12 cellular contexts compared by ENCODE assay signal in the genomic region with DNA sequence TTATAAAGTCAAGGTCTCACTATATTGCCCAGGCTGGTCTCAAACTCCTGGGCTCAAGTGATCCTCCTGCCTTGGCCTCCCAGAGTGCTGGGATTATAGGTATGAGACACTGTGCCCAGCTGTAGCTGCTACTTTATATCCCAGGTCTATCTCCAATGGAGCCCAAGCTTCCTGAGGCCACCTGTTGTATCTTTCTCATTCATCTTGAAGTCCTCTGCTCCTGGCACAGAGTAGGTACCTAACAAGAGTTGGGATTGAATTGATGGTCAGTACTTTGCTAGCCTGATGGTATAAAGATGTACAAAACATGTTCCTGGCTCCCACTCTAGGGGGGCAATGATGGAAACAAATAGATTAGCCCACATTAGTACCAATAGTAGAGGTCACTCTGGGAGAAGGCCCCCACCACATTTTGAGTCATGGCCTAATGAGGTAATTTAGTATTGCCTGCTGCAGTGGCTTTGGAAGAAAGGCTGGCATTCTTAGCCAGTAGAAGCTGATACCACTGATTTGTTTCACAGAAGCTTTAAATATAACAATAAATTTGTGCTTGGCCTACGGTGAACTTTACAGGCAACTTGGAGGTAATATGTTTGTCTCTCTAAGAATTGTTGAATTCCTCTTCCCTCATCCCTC. TPM values are rescaled to one million over a fixed set of nuclear protein-coding genes. Genes with fewer than 3 reads are reported as not detected.
DNase-seq lines count a peak whose midpoint lies in the region; ATAC-seq, FAIRE-seq and TF ChIP-seq lines count a peak whose summit lies in the region.
"Had no signal": no experiment of that assay in that cellular context is flagged by ENCODE, and none has a peak within 500 bp of the region (broad histone marks: within the 10 kb centered on the region; RNA-seq: fewer than 3 reads in every experiment).

No MANE protein-coding gene starts in this region.

- ATAC-seq in activated naive CD8-positive, alpha-beta T cell treated with anti-CD3 and anti-CD28 coated beads, Interleukin-2, amount 50 U/mL, for 24 hours: no peak
- ATAC-seq in natural killer cell (no peak), GM18873 (IDR thresholded peaks at IDR 0.05; ENCODE audit: low FRiP score, unreplicated experiment) (no peak), GM21447 (IDR thresholded peaks at IDR 0.05; ENCODE audit: unreplicated experiment) (no peak), HG03442 (IDR thresholded peaks at IDR 0.05; ENCODE audit: unreplicated experiment) (no peak)

- H3K27me3 ChIP-seq in HL-60 (ENCODE audit: insufficient read depth, poor library complexity, severe bottlenecking): no peaks in the 10 kb centered on the region
- H3K27me3 ChIP-seq: cardiac muscle cell had no signal

- peaks cover 28% of the 10 kb centered on the region for H3K36me3 Mint-ChIP-seq in activated naive CD8-positive, alpha-beta T cell treated with anti-CD3 and anti-CD28 coated beads, Interleukin-2, amount 50 U/mL, for 24 hours (ENCODE audit: low read depth)
- H3K36me3 Mint-ChIP-seq in natural killer cell: no peaks in the 10 kb centered on the region

- H3K27ac ChIP-seq in C4-2B (peak overlapping the region; percentile 1; the same call in 1 of the 2 replicates), HL-60 (replicated peaks) (peak overlapping the region; percentile 69)
- H3K27ac ChIP-seq: cardiac muscle cell had no signal

- FAIRE-seq in HTR-8/SVneo (lab: Jason Lieb, UNC): no peak
- FAIRE-seq: H1 had no signal

- no peaks in the 10 kb centered on the region for H3K27me3 Mint-ChIP-seq in activated naive CD8-positive, alpha-beta T cell treated with anti-CD3 and anti-CD28 coated beads, Interleukin-2, amount 50 U/mL, for 24 hours
- no peaks in the 10 kb centered on the region for H3K27me3 Mint-ChIP-seq in natural killer cell (ENCODE audit: low read depth in 2 of 2)

- H3K9me3 Mint-ChIP-seq in activated naive CD8-positive, alpha-beta T cell treated with anti-CD3 and anti-CD28 coated beads, Interleukin-2, amount 50 U/mL, for 24 hours: no peaks in the 10 kb centered on the region
- no peaks in the 10 kb centered on the region for H3K9me3 Mint-ChIP-seq in natural killer cell

- H3K4me3 Mint-ChIP-seq in activated naive CD8-positive, alpha-beta T cell treated with anti-CD3 and anti-CD28 coated beads, Interleukin-2, amount 50 U/mL, for 24 hours: peak overlapping the region; percentile 77
- peak overlapping the region; percentile 14 for H3K4me3 Mint-ChIP-seq in natural killer cell

- no peak for DNase-seq in HL-60 (ENCODE audit: low read depth in 1 of 2, low spot score in 1 of 2)
- no peak for DNase-seq in activated naive CD8-positive, alpha-beta T cell treated with anti-CD3 and anti-CD28 coated beads, Interleukin-2, amount 50 U/mL, for 24 hours
- no peak for DNase-seq in natural killer cell
- DNase-seq in HTR-8/SVneo (ENCODE audit: insufficient read length, low spot score): no peak
- DNase-seq: NCI-H2081, SW 1271 had no signal

- TF ChIP-seq CTCF in C4-2B (conservative IDR thresholded peaks at IDR 0.05): no peak
- no peak for TF ChIP-seq CTCF in HL-60 (IDR thresholded peaks at IDR 0.05; ENCODE audit: insufficient read depth, low read length)
- no peak for TF ChIP-seq CTCF in natural killer cell (IDR thresholded peaks at IDR 0.05)

- intact Hi-C loops in natural killer cell (cut with micrococcal nuclease): loop anchor here (5.0 kb wide), 1 partner anchor 37 kb away; no protein-coding TSS in a partner anchor

- H3K4me3 ChIP-seq in HL-60 (replicated peaks; ENCODE audit: insufficient read depth, low read length): no peak overlapping the region
- H3K4me3 ChIP-seq: cardiac muscle cell had no signal

- peak overlapping the region; percentile 95 for H3K27ac Mint-ChIP-seq in activated naive CD8-positive, alpha-beta T cell treated with anti-CD3 and anti-CD28 coated beads, Interleukin-2, amount 50 U/mL, for 24 hours
- H3K27ac Mint-ChIP-seq in natural killer cell: peak overlapping the region; percentile 95 to 98

- H3K4me1 Mint-ChIP-seq in activated naive CD8-positive, alpha-beta T cell treated with anti-CD3 and anti-CD28 coated beads, Interleukin-2, amount 50 U/mL, for 24 hours: peaks cover 94% of the 10 kb centered on the region
- peaks cover 96 to 97% of the 10 kb centered on the region in 2 donors for H3K4me1 Mint-ChIP-seq in natural killer cell

RNA-seq across cellular contexts. Expression of gene PTPN1, which starts 5.4 kb away (rescaled TPM):
- total RNA-seq in natural killer cell: 10 to 100 TPM; 52.9 to 64.5 (median 58.3) TPM
